Comparison of ENCODE assay signal across 7 cellular contexts in genomic region chr16:56988161-56988947, GRCh38. TPM values are rescaled to one million over a fixed set of nuclear protein-coding genes. Genes with fewer than 3 reads are reported as not detected.
A peak's percentile ranks its signal among the peaks of the same experiment; 100 is the strongest.
DNase-seq lines count a peak whose midpoint lies in the region; TF ChIP-seq lines count a peak whose summit lies in the region.

No MANE protein-coding gene starts in this region.

- H3K27ac Mint-ChIP-seq in activated T-helper 2 cell treated with anti-CD3 and anti-CD28 coated beads, Interferon-gamma antibody, Interleukin-2, Interleukin-4, amounts not matched to agents 10 μg/mL and 5 μg/mL and 100 μg/mL, durations not matched to agents 14 hours and 24 hours and 36 hours, result peak overlapping the region; percentile 98

- intact Hi-C loops in activated T-helper 2 cell treated with anti-CD3 and anti-CD28 coated beads, Interferon-gamma antibody, Interleukin-2, Interleukin-4, amounts not matched to agents 10 μg/mL and 5 μg/mL and 100 μg/mL, durations not matched to agents 14 hours and 24 hours and 36 hours (cut with micrococcal nuclease), result loop anchor here (5.0 kb wide), 1 partner anchor 51 kb away; no protein-coding TSS in a partner anchor

- CTCF ChIA-PET in HEK293T (lab: Yijun Ruan, JAX), result no interaction called here

- peak overlapping the region; percentile 97 for H3K4me3 Mint-ChIP-seq in activated T-helper 2 cell treated with anti-CD3 and anti-CD28 coated beads, Interferon-gamma antibody, Interleukin-2, Interleukin-4, amounts not matched to agents 10 μg/mL and 5 μg/mL and 100 μg/mL, durations not matched to agents 14 hours and 24 hours and 36 hours (ENCODE audit: low read depth)

- peak overlapping the region; percentile 67; the same call in 1 of the 2 replicates for H3K4me3 ChIP-seq in iPS-18c (ENCODE audit: insufficient read depth, low read depth, low read length)

- H3K9me3 ChIP-seq in iPS-18c (ENCODE audit: control insufficient read depth, insufficient read depth, low read length), result no peaks in the 10 kb centered on the region

- peak overlapping the region; percentile 86 for H3K27ac ChIP-seq in substantia nigra (ENCODE audit: low read depth, low read length, poor library complexity, severe bottlenecking)

- H3K27me3 Mint-ChIP-seq in activated T-helper 2 cell treated with anti-CD3 and anti-CD28 coated beads, Interferon-gamma antibody, Interleukin-2, Interleukin-4, amounts not matched to agents 10 μg/mL and 5 μg/mL and 100 μg/mL, durations not matched to agents 14 hours and 24 hours and 36 hours (ENCODE audit: low read depth), result no peaks in the 10 kb centered on the region

- peaks cover 70% of the 10 kb centered on the region for H3K4me1 Mint-ChIP-seq in activated T-helper 2 cell treated with anti-CD3 and anti-CD28 coated beads, Interferon-gamma antibody, Interleukin-2, Interleukin-4, amounts not matched to agents 10 μg/mL and 5 μg/mL and 100 μg/mL, durations not matched to agents 14 hours and 24 hours and 36 hours (ENCODE audit: low read depth)

- H3K9me3 Mint-ChIP-seq in activated T-helper 2 cell treated with anti-CD3 and anti-CD28 coated beads, Interferon-gamma antibody, Interleukin-2, Interleukin-4, amounts not matched to agents 10 μg/mL and 5 μg/mL and 100 μg/mL, durations not matched to agents 14 hours and 24 hours and 36 hours, result no peaks in the 10 kb centered on the region

- peaks cover 80% of the 10 kb centered on the region for H3K36me3 Mint-ChIP-seq in activated T-helper 2 cell treated with anti-CD3 and anti-CD28 coated beads, Interferon-gamma antibody, Interleukin-2, Interleukin-4, amounts not matched to agents 10 μg/mL and 5 μg/mL and 100 μg/mL, durations not matched to agents 14 hours and 24 hours and 36 hours (ENCODE audit: low read depth)

- DNase-seq in HCEC 1CT, result peak; percentile 13
- no peak for DNase-seq in activated T-helper 2 cell treated with anti-CD3 and anti-CD28 coated beads, Interferon-gamma antibody, Interleukin-2, Interleukin-4, amounts not matched to agents 10 μg/mL and 5 μg/mL and 100 μg/mL, durations not matched to agents 14 hours and 24 hours and 36 hours (ENCODE audit: low spot score)
- no peak for DNase-seq in substantia nigra (lab: John Stamatoyannopoulos, UW)
- DNase-seq in NCI-H1694 (lab: John Stamatoyannopoulos, UW), result no peak
- no peak for DNase-seq in HEK293T (ENCODE audit: extremely low spot score)
- no peak for DNase-seq in NCI-H146 treated with DMSO at 0.1 percent for 48 hours (lab: John Stamatoyannopoulos, UW; ENCODE audit: unreplicated experiment)

- POLR2A ChIA-PET in HEK293T (lab: Yijun Ruan, JAX), result no interaction called here

TF ChIP-seq in HEK293T, 16 proteins besides CTCF, POLR2A, EP300 and RAD21:
- TF ChIP-seq L3MBTL2 (conservative IDR thresholded peaks at IDR 0.05) (no peak), CTBP1 (IDR thresholded peaks at IDR 0.05; ENCODE audit: borderline replicate concordance) (no peak), ELF4 (IDR thresholded peaks at IDR 0.05) (no peak), ARNT (IDR thresholded peaks at IDR 0.05) (no peak), BHLHE40 (IDR thresholded peaks at IDR 0.05; ENCODE audit: borderline replicate concordance) (no peak)
TF ChIP-seq in HEK293T: peak in this region for 0.

RNA-seq across cellular contexts. Expression of gene NLRC5, which starts 1.0 kb away (rescaled TPM):
- total RNA-seq in activated T-helper 2 cell treated with anti-CD3 and anti-CD28 coated beads, Interferon-gamma antibody, Interleukin-2, Interleukin-4, amounts not matched to agents 10 μg/mL and 5 μg/mL and 100 μg/mL, durations not matched to agents 14 hours and 24 hours and 36 hours, result 166 and 169 TPM in 2 replicates

RNA-seq across cellular contexts. Expression of gene CETP, which starts 26.6 kb away (rescaled TPM):
- total RNA-seq in activated T-helper 2 cell treated with anti-CD3 and anti-CD28 coated beads, Interferon-gamma antibody, Interleukin-2, Interleukin-4, amounts not matched to agents 10 μg/mL and 5 μg/mL and 100 μg/mL, durations not matched to agents 14 hours and 24 hours and 36 hours, result not detected in 2 replicates

RNA-seq across cellular contexts. Expression of gene HERPUD1, which starts 56.4 kb away (rescaled TPM):
- 172 and 175 TPM in 2 replicates for total RNA-seq in activated T-helper 2 cell treated with anti-CD3 and anti-CD28 coated beads, Interferon-gamma antibody, Interleukin-2, Interleukin-4, amounts not matched to agents 10 μg/mL and 5 μg/mL and 100 μg/mL, durations not matched to agents 14 hours and 24 hours and 36 hours
